ENCODE assay signal across 9 cellular contexts in the genomic region with DNA sequence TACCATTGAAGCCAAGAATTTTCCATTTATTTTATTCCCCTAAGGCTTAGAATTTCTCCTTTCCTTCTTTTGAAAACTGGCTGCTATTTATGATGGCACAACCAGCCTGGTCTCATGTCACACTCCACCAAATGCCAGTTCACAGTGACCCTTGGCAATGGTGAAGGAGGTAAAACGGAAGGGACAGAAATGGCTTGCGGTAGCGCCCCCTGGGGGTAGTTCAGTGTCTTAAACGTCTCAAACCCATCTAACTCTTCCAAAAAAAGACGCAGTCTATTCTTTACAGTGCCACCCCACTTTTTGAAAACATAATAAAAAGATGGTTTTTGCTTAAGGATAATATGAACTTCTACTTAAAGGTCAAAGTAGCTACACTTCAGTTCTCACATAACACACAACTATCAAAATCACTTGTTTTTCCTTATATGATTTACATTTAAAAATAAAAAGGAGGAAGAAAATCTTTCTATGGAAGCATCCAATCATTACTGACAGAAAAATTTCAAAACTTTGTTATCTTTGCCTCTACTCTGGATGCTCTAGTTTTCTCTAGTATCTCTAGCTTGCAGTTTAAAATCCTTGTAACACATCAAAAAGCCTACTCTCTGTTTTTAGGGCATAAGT. TPM values are rescaled to one million over a fixed set of nuclear protein-coding genes. Genes with fewer than 3 reads are reported as not detected.
A peak's percentile ranks its signal among the peaks of the same experiment; 100 is the strongest.
DNase-seq lines count a peak whose midpoint lies in the region; ATAC-seq and TF ChIP-seq lines count a peak whose summit lies in the region.
"Had no signal": no experiment of that assay in that cellular context is flagged by ENCODE, and none has a peak within 500 bp of the region (broad histone marks: within the 10 kb centered on the region; RNA-seq: fewer than 3 reads in every experiment).

No MANE protein-coding gene starts in this region.

- H3K4me3 ChIP-seq in Karpas-422 (ENCODE audit: low read length): no peak overlapping the region
- H3K4me3 ChIP-seq in upper lobe of left lung: no peak overlapping the region
- H3K4me3 ChIP-seq: BLaER1 had no signal

- no peak for TF ChIP-seq POLR2A in upper lobe of left lung (IDR thresholded peaks at IDR 0.05)

- H3K9ac ChIP-seq in Karpas-422 (ENCODE audit: low read length): no peak overlapping the region
- H3K9ac ChIP-seq: BLaER1 had no signal

- peaks cover 12% of the 10 kb centered on the region for H3K36me3 Mint-ChIP-seq in chondrocyte (ENCODE audit: low read depth)

- no peak for ATAC-seq in upper lobe of left lung (ENCODE audit: low FRiP score in 2 of 2)

- H3K36me3 ChIP-seq in Karpas-422 (ENCODE audit: insufficient read depth, low read length) (peaks cover 47% of the 10 kb centered on the region; the same call in 1 of the 2 replicates), upper lobe of left lung (peaks cover 0 to 22% (median 3%) of the 10 kb centered on the region in 4 donors)

- DNase-seq in NCI-H1092 treated with DMSO at 0.1 percent for 48 hours (lab: John Stamatoyannopoulos, UW): peak; percentile 2
- no peak for DNase-seq in NCI-H1092 (lab: John Stamatoyannopoulos, UW)
- peak; percentile 93 for DNase-seq in Karpas-422
- no peak for DNase-seq in chondrocyte (ENCODE audit: low spot score)
- DNase-seq in myocyte (ENCODE audit: low read depth): peak; percentile 32
- peak in 1 of 2 donors; percentile 37 for DNase-seq in upper lobe of left lung
- DNase-seq in posterior vena cava (ENCODE audit: low spot score): no peak

- peaks cover 12% of the 10 kb centered on the region for H3K4me1 Mint-ChIP-seq in chondrocyte (ENCODE audit: low read depth)

- no peaks in the 10 kb centered on the region for H3K9me2 ChIP-seq in Karpas-422 (replicated peaks; ENCODE audit: insufficient read depth, low read length)

- no peaks in the 10 kb centered on the region for H3K9me3 ChIP-seq in Karpas-422 (ENCODE audit: low read length)
- no peaks in the 10 kb centered on the region for H3K9me3 ChIP-seq in upper lobe of left lung
- H3K9me3 ChIP-seq: BLaER1 had no signal

- H2AFZ ChIP-seq in Karpas-422 (ENCODE audit: low read length): no peak overlapping the region

- intact Hi-C loops in posterior vena cava (cut with DNase I): no loop called here

- H3K27ac Mint-ChIP-seq in chondrocyte (ENCODE audit: unreplicated experiment): no peak overlapping the region

- H3K27ac ChIP-seq in Karpas-422 (ENCODE audit: low read length) (peak overlapping the region; percentile 1; the same call in 1 of the 2 replicates), VCaP (no peak overlapping the region), upper lobe of left lung (no peak overlapping the region)
- H3K27ac ChIP-seq: BLaER1 had no signal

- no peak for TF ChIP-seq EP300 in upper lobe of left lung (IDR thresholded peaks at IDR 0.05)

- no peaks in the 10 kb centered on the region for H3K9me3 Mint-ChIP-seq in chondrocyte (ENCODE audit: low read depth)

- H3K79me2 ChIP-seq in Karpas-422 (ENCODE audit: low read length): peaks cover 87% of the 10 kb centered on the region

- peaks cover 37% of the 10 kb centered on the region for H3K4me1 ChIP-seq in Karpas-422 (ENCODE audit: low read length)
- H3K4me1 ChIP-seq in upper lobe of left lung: peaks cover 5 to 26% (median 10%) of the 10 kb centered on the region in 4 donors
- H3K4me1 ChIP-seq: BLaER1 had no signal

- H3K27me3 ChIP-seq in Karpas-422 (ENCODE audit: low read length) (no peaks in the 10 kb centered on the region), upper lobe of left lung (no peaks in the 10 kb centered on the region)
- H3K27me3 ChIP-seq: BLaER1 had no signal

- TF ChIP-seq CTCF in VCaP (conservative IDR thresholded peaks at IDR 0.05) (peak; percentile 67), chondrocyte (IDR thresholded peaks at IDR 0.05) (peak; percentile 81), upper lobe of left lung (IDR thresholded peaks at IDR 0.05) (peak in 4 of 6 experiments; percentile 32 to 56 (median 38))

- H3K27me3 Mint-ChIP-seq in chondrocyte (ENCODE audit: low read depth): no peaks in the 10 kb centered on the region

- H3K4me3 Mint-ChIP-seq in chondrocyte (ENCODE audit: unreplicated experiment): no peak overlapping the region

- H3K4me2 ChIP-seq in Karpas-422 (ENCODE audit: low read depth, low read length, poor library complexity, severe bottlenecking): no peak overlapping the region
- H3K4me2 ChIP-seq: BLaER1 had no signal

- H4K20me1 ChIP-seq in Karpas-422 (ENCODE audit: insufficient read depth, low read depth, low read length): no peaks in the 10 kb centered on the region

- 47 to 49% methylated on average over 5 of the region's 5 CpGs for WGBS in upper lobe of left lung, 2 donors

RNA-seq across cellular contexts. Expression of gene PNO1, which starts 28.0 kb away (rescaled TPM):
- total RNA-seq in Karpas-422 (2014; rRNA removed; shearing (Covaris generic); ENCODE audit: low replicate concordance): 28.3 and 52.2 TPM in 2 replicates
- total RNA-seq in chondrocyte: 11.5 to 20.7 TPM (median 12.0 TPM) in 3 replicates
- total RNA-seq in myocyte: 23.7 and 23.8 TPM in 2 replicates
- 18.2 TPM for polyA plus RNA-seq in myocyte (2012)
- total RNA-seq in upper lobe of left lung: 10 to 100 TPM in 4 of 6 donors, 1 to 10 TPM in 2; 7.2 to 28.1 (median 13.6) TPM
- 10 to 100 TPM; 12.8 to 15.9 TPM for total RNA-seq in posterior vena cava

Comparison
In these comparisons a context has a peak if more than half of its experiments do, and no peak if none do; other contexts are left out.
1. DNase-seq: peak in NCI-H1092 treated with DMSO at 0.1 percent for 48 hours (single experiment), Karpas-422 (single experiment) and myocyte (single experiment); none in NCI-H1092 (single experiment), chondrocyte (single experiment) and posterior vena cava (single experiment).
2. Peak in every context shown above with its lines, with median percentiles within 50 percentile points of each other: CTCF ChIP-seq.